Comparison of ENCODE assay signal across 24 cellular contexts in the genomic region with DNA sequence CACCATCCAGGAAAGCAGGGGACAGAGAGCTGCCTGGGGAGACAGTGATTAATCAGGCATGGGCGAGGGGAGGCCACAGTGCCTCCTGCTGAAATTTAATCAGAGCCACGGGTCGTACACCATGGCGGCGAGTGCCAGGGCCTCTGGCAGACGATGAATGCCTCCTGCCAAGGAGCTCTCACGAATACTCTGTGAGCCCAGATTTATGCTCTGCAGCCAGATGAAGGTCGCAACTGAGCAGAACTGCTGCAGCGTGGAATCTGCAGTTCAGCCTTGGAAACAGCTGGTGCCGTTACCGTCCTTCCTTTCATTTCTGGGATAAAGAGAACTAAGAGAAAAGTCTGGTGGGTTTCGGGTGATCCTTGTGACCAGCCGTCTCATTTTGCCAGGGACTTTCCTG.
"Had no signal": no experiment of that assay in that cellular context is flagged by ENCODE, and none has a peak within 500 bp of the region (broad histone marks: within the 10 kb centered on the region; RNA-seq: fewer than 3 reads in every experiment).

No MANE protein-coding gene starts in this region.

- H3K9me3 Mint-ChIP-seq: activated CD4-positive, alpha-beta T cell treated with anti-CD3 and anti-CD28 coated beads, Interleukin-2, amount 10 ng/mL, durations not matched to agents 24 days and 14 days; activated naive CD8-positive, alpha-beta T cell treated with anti-CD3 and anti-CD28 coated beads, Interleukin-2, amount 50 U/mL, for 24 hours; activated T-cell treated with anti-CD3 and anti-CD28 coated beads, Interleukin-2, amount 50 U/mL, for 24 hours; activated T-helper 1 cell treated with anti-CD3 and anti-CD28 coated beads, Interleukin-12 subunit alpha, Interleukin-12 subunit beta, Interleukin-2, Interleukin-4 antibody, amounts not matched to agents 30 ng/mL and 10 ng/mL and 1 ng/mL, durations not matched to agents 14 hours and 24 hours and 36 hours; T-helper 1 cell treated with Interleukin-12 subunit alpha and Interleukin-12 subunit beta and Interleukin-4 antibody, amounts not matched to agents 30 μg/mL and 1 μg/mL, for 36 hours had no signal

- H3K36me3 Mint-ChIP-seq: activated CD8-positive, alpha-beta memory T cell treated with anti-CD3 and anti-CD28 coated beads, Interleukin-2, amount 10 ng/mL, durations not matched to agents 7 days and 5 days; brain; WTC11 had no signal

- H3K9me3 ChIP-seq: SJSA1 had no signal

- H3K36me3 ChIP-seq: SJSA1 had no signal

- H3K4me1 Mint-ChIP-seq: activated CD4-positive, alpha-beta T cell treated with anti-CD3 and anti-CD28 coated beads, Interleukin-2, amount 10 ng/mL, durations not matched to agents 24 days and 14 days; activated CD8-positive, alpha-beta memory T cell treated with anti-CD3 and anti-CD28 coated beads, Interleukin-2, amount 10 ng/mL, durations not matched to agents 7 days and 5 days; activated naive CD8-positive, alpha-beta T cell treated with anti-CD3 and anti-CD28 coated beads, Interleukin-2, amount 50 U/mL, for 24 hours; brain; WTC11 had no signal

- H3K27ac Mint-ChIP-seq: activated CD4-positive, alpha-beta T cell treated with anti-CD3 and anti-CD28 coated beads, Interleukin-2, amount 10 ng/mL, durations not matched to agents 24 days and 14 days; activated CD8-positive, alpha-beta memory T cell treated with anti-CD3 and anti-CD28 coated beads, Interleukin-2, amount 10 ng/mL, durations not matched to agents 7 days and 5 days; activated naive CD4-positive, alpha-beta T cell treated with anti-CD3 and anti-CD28 coated beads, Interleukin-2, amount 50 U/mL, for 72 hours; activated naive CD8-positive, alpha-beta T cell treated with anti-CD3 and anti-CD28 coated beads, Interleukin-2, amount 50 U/mL, for 24 hours; activated T-cell treated with anti-CD3 and anti-CD28 coated beads, Interleukin-2, amount 50 U/mL, for 24 hours; activated T-helper 1 cell treated with anti-CD3 and anti-CD28 coated beads, Interleukin-12 subunit alpha, Interleukin-12 subunit beta, Interleukin-2, Interleukin-4 antibody, amounts not matched to agents 30 ng/mL and 10 ng/mL and 1 ng/mL, durations not matched to agents 14 hours and 24 hours and 36 hours; brain; T-helper 1 cell treated with Interleukin-12 subunit alpha and Interleukin-12 subunit beta and Interleukin-4 antibody, amounts not matched to agents 30 μg/mL and 1 μg/mL, for 36 hours; WTC11 had no signal

- H3K27me3 ChIP-seq: SJSA1 had no signal

- H3K4me1 ChIP-seq: SJSA1 had no signal

- H3K27ac ChIP-seq: SJSA1 had no signal

- H3K4me3 Mint-ChIP-seq: activated CD4-positive, alpha-beta T cell treated with anti-CD3 and anti-CD28 coated beads, Interleukin-2, amount 10 ng/mL, durations not matched to agents 24 days and 14 days; activated CD8-positive, alpha-beta memory T cell treated with anti-CD3 and anti-CD28 coated beads, Interleukin-2, amount 10 ng/mL, durations not matched to agents 7 days and 5 days; activated naive CD8-positive, alpha-beta T cell treated with anti-CD3 and anti-CD28 coated beads, Interleukin-2, amount 50 U/mL, for 24 hours; activated T-cell treated with anti-CD3 and anti-CD28 coated beads, Interleukin-2, amount 50 U/mL, for 24 hours; activated T-helper 1 cell treated with anti-CD3 and anti-CD28 coated beads, Interleukin-12 subunit alpha, Interleukin-12 subunit beta, Interleukin-2, Interleukin-4 antibody, amounts not matched to agents 30 ng/mL and 10 ng/mL and 1 ng/mL, durations not matched to agents 14 hours and 24 hours and 36 hours; brain; T-helper 1 cell treated with Interleukin-12 subunit alpha and Interleukin-12 subunit beta and Interleukin-4 antibody, amounts not matched to agents 30 μg/mL and 1 μg/mL, for 36 hours; WTC11 had no signal

- H3K4me3 ChIP-seq: K562, SJSA1 had no signal

- DNase-seq: activated CD4-positive, alpha-beta T cell treated with anti-CD3 and anti-CD28 coated beads, Interleukin-2, amount 10 ng/mL, durations not matched to agents 24 days and 14 days; activated CD4-positive, alpha-beta T cell treated with anti-CD3 and anti-CD28 coated beads, Interleukin-2, amount 50 U/mL, for 48 hours; activated CD4-positive, CD25-positive, alpha-beta regulatory T cell treated with anti-CD3 and anti-CD28 coated beads, Interleukin-2, amount 50 U/mL, for 72 hours; activated CD8-positive, alpha-beta memory T cell treated with anti-CD3 and anti-CD28 coated beads, Interleukin-2, amount 10 ng/mL, durations not matched to agents 7 days and 5 days; activated effector memory CD4-positive, alpha-beta T cell treated with anti-CD3 and anti-CD28 coated beads, Interleukin-2, amount 50 U/mL, for 16 hours; activated naive CD4-positive, alpha-beta T cell treated with Interleukin-2 at 50 U/mL for 16 hours; activated naive CD8-positive, alpha-beta T cell treated with anti-CD3 and anti-CD28 coated beads, Interleukin-2, amount 50 U/mL, for 24 hours; activated T-cell treated with anti-CD3 and anti-CD28 coated beads, Interleukin-2, amount 50 U/mL, for 24 hours; amygdala; Karpas-422; NCI-H146; NCI-H187 treated with DMSO at 0.1 percent for 48 hours; NCI-H2081 treated with DMSO at 0.1 percent for 48 hours; NCI-H510A; NK-92 treated with Interleukin-12 subunit alpha and Interleukin-12 subunit beta, amount 100 ng/mL, for 24 hours; PC-3; SHP77 had no signal
